In genomic region chr7:157018997-157019591, GRCh38 we compare ENCODE assay signal across 11 cellular contexts. TPM values are rescaled to one million over a fixed set of nuclear protein-coding genes. Genes with fewer than 3 reads are reported as not detected.
DNase-seq lines count a peak whose midpoint lies in the region; ATAC-seq and TF ChIP-seq lines count a peak whose summit lies in the region.
"Had no signal": no experiment of that assay in that cellular context is flagged by ENCODE, and none has a peak within 500 bp of the region (broad histone marks: within the 10 kb centered on the region; RNA-seq: fewer than 3 reads in every experiment).

No MANE protein-coding gene starts in this region.

- peak overlapping the region; percentile 78 for H3K27ac ChIP-seq in VCaP
- H3K27ac ChIP-seq in iPS-18a (ENCODE audit: low read length), result no peak overlapping the region
- no peak overlapping the region for H3K27ac ChIP-seq in aorta (ENCODE audit: low read depth in 1 of 2, low read length in 2 of 2)
- H3K27ac ChIP-seq: BLaER1 treated with 17β-estradiol and CSF1 and Interleukin-3, amounts not matched to agents 10 nM and 100 nM had no signal

- H3K27me3 ChIP-seq in iPS-18a (ENCODE audit: control insufficient read depth, insufficient read depth, low read length), result peaks cover 100% of the 10 kb centered on the region
- peaks cover 0 to 2% of the 10 kb centered on the region in 2 donors for H3K27me3 ChIP-seq in aorta (ENCODE audit: control insufficient read depth in 1 of 2, insufficient read depth in 2 of 2, low read length in 1 of 2)
- H3K27me3 ChIP-seq in HAP-1 (ENCODE audit: low read depth), result peaks cover 26% of the 10 kb centered on the region

- intact Hi-C loops in activated naive CD4-positive, alpha-beta T cell treated with anti-CD3 and anti-CD28 coated beads for 36 hours (cut with micrococcal nuclease), result loop anchor here (1.0 to 5.0 kb wide), 4 partner anchors 9 to 668 kb away; partner anchors contain the start of genes MNX1 and UBE3C
- intact Hi-C loops in aorta (cut with DNase I), result no loop called here

- H3K4me1 ChIP-seq in iPS-18a (ENCODE audit: control insufficient read depth, low read depth, low read length) (peaks cover 27% of the 10 kb centered on the region), aorta (ENCODE audit: control insufficient read depth in 1 of 2, insufficient read depth in 2 of 2, low read length in 2 of 2) (no peaks in the 10 kb centered on the region), HAP-1 (no peaks in the 10 kb centered on the region)

- no peak for TF ChIP-seq CTCF in VCaP (conservative IDR thresholded peaks at IDR 0.05)

- 2 to 3% methylated on average over 44 to 45 of the region's 45 CpGs for WGBS in aorta, 2 donors

- H3K36me3 Mint-ChIP-seq in activated naive CD4-positive, alpha-beta T cell treated with anti-CD3 and anti-CD28 coated beads for 36 hours (ENCODE audit: low read depth), result no peaks in the 10 kb centered on the region

- no peak for DNase-seq in activated naive CD4-positive, alpha-beta T cell treated with anti-CD3 and anti-CD28 coated beads for 36 hours
- DNase-seq in activated naive CD4-positive, alpha-beta T cell (lab: John Stamatoyannopoulos, UW), result no peak
- no peak for DNase-seq in stimulated activated naive CD8-positive, alpha-beta T cell treated with anti-CD3 and anti-CD28 coated beads, Interleukin-15, amount 100 ng/mL, for 72 hours
- DNase-seq in SW 1271 (lab: John Stamatoyannopoulos, UW) (no peak), aorta (no peak), HAP-1 (ENCODE audit: low spot score in 2 of 2) (no peak)
- DNase-seq: stimulated activated CD4-positive, alpha-beta T cell treated with anti-CD3 and anti-CD28 coated beads, Interleukin-15, amount 100 ng/mL, for 24 hours had no signal

- H3K4me1 Mint-ChIP-seq in activated naive CD4-positive, alpha-beta T cell treated with anti-CD3 and anti-CD28 coated beads for 36 hours (ENCODE audit: low read depth), result peaks cover 17% of the 10 kb centered on the region
- H3K4me1 Mint-ChIP-seq in stimulated activated naive CD8-positive, alpha-beta T cell treated with anti-CD3 and anti-CD28 coated beads, Interleukin-15, amount 100 ng/mL, for 72 hours, result peaks cover 65% of the 10 kb centered on the region

- H3K4me3 ChIP-seq in iPS-18a (ENCODE audit: low read length) (peak overlapping the region; percentile 3), aorta (ENCODE audit: low read length in 2 of 2) (no peak overlapping the region), HAP-1 (no peak overlapping the region)

- no peak overlapping the region for H3K27ac Mint-ChIP-seq in activated naive CD4-positive, alpha-beta T cell treated with anti-CD3 and anti-CD28 coated beads for 36 hours
- H3K27ac Mint-ChIP-seq in stimulated activated naive CD8-positive, alpha-beta T cell treated with anti-CD3 and anti-CD28 coated beads, Interleukin-15, amount 100 ng/mL, for 72 hours, result peak overlapping the region in 1 of 2 donors; percentile 78

- H3K36me3 ChIP-seq in iPS-18a (ENCODE audit: control insufficient read depth, low read depth, low read length), result no peaks in the 10 kb centered on the region
- no peaks in the 10 kb centered on the region for H3K36me3 ChIP-seq in aorta (ENCODE audit: control insufficient read depth in 1 of 2, insufficient read depth in 2 of 2, low read length in 1 of 2)
- H3K36me3 ChIP-seq in HAP-1 (replicated peaks), result no peaks in the 10 kb centered on the region
- H3K36me3 ChIP-seq: BLaER1 treated with 17β-estradiol and CSF1 and Interleukin-3, amounts not matched to agents 10 nM and 100 nM had no signal

- H3K9me3 Mint-ChIP-seq in activated naive CD4-positive, alpha-beta T cell treated with anti-CD3 and anti-CD28 coated beads for 36 hours, result no peaks in the 10 kb centered on the region
- no peaks in the 10 kb centered on the region for H3K9me3 Mint-ChIP-seq in stimulated activated naive CD8-positive, alpha-beta T cell treated with anti-CD3 and anti-CD28 coated beads, Interleukin-15, amount 100 ng/mL, for 72 hours

- in situ Hi-C loops in HAP-1 (cut with MboI; ENCODE audit: low sequenced_read_pairs), result no loop called here

- peaks cover 74% of the 10 kb centered on the region for H3K27me3 Mint-ChIP-seq in activated naive CD4-positive, alpha-beta T cell treated with anti-CD3 and anti-CD28 coated beads for 36 hours (ENCODE audit: low read depth)
- peaks cover 99% of the 10 kb centered on the region for H3K27me3 Mint-ChIP-seq in stimulated activated naive CD8-positive, alpha-beta T cell treated with anti-CD3 and anti-CD28 coated beads, Interleukin-15, amount 100 ng/mL, for 72 hours

- ATAC-seq in stimulated activated naive CD8-positive, alpha-beta T cell treated with anti-CD3 and anti-CD28 coated beads, Interleukin-15, amount 100 ng/mL, for 72 hours, result no peak
- ATAC-seq in aorta (ENCODE audit: low FRiP score), result no peak

- H3K9me3 ChIP-seq in iPS-18a (ENCODE audit: control insufficient read depth, low read depth, low read length), result no peaks in the 10 kb centered on the region
- H3K9me3 ChIP-seq in aorta (ENCODE audit: control insufficient read depth, low read length), result no peaks in the 10 kb centered on the region
- H3K9me3 ChIP-seq in HAP-1, result no peaks in the 10 kb centered on the region

- H3K4me3 Mint-ChIP-seq in activated naive CD4-positive, alpha-beta T cell treated with anti-CD3 and anti-CD28 coated beads for 36 hours, result peak overlapping the region; percentile 27
- peak overlapping the region; percentile 78 to 83 for H3K4me3 Mint-ChIP-seq in stimulated activated naive CD8-positive, alpha-beta T cell treated with anti-CD3 and anti-CD28 coated beads, Interleukin-15, amount 100 ng/mL, for 72 hours

- CTCF ChIA-PET in activated naive CD4-positive, alpha-beta T cell treated with anti-CD3 and anti-CD28 coated beads for 36 hours (lab: Charles Lee), result interaction anchor here (0.7 kb wide), 1 partner anchor 70 kb away, joined by 4 read pairs; the partner anchor contains the start of gene NOM1

- H3K9ac ChIP-seq in iPS-18a (ENCODE audit: low read length), result no peak overlapping the region
- H3K9ac ChIP-seq: BLaER1 treated with 17β-estradiol and CSF1 and Interleukin-3, amounts not matched to agents 10 nM and 100 nM had no signal

RNA-seq across cellular contexts. Expression of gene MNX1, which starts 8.6 kb away (rescaled TPM):
- under 1 TPM in 1 of 2 experiments, not detected in 1; 0.10 TPM for total RNA-seq in activated naive CD4-positive, alpha-beta T cell treated with anti-CD3 and anti-CD28 coated beads for 36 hours
- not detected for total RNA-seq in aorta
- polyA plus RNA-seq in aorta, result under 1 TPM in 1 of 2 donors, not detected in 1; 0.38 TPM
- total RNA-seq: mononuclear cell had no signal
